37 cellular contexts compared by ENCODE assay signal in the genomic region with DNA sequence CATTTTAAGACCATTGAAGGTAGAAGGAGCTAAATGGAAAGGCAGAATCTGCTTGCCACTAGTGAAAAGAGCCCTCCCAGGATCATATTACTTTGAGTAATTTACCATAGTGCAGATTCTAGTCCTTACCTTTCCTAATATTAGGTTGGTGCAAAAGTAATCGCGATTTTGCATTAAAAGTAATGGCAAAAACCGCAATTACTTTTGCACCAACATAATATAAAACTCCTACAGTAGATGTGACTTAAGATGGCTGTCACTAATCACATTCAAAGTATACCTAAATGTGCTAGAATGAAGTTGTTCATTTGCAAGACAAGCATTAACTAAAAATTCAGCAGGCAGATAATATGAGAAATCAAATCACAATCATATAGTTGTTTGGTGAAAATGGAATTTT. TPM values are rescaled to one million over a fixed set of nuclear protein-coding genes. Genes with fewer than 3 reads are reported as not detected.
"Had no signal": no experiment of that assay in that cellular context is flagged by ENCODE, and none has a peak within 500 bp of the region (broad histone marks: within the 10 kb centered on the region; RNA-seq: fewer than 3 reads in every experiment).

No MANE protein-coding gene starts in this region.

- H3K36me3 ChIP-seq: adrenal gland, brain microvascular endothelial cell, breast epithelium had no signal

- ATAC-seq: activated CD8-positive, alpha-beta T cell treated with anti-CD3 and anti-CD28 coated beads for 36 hours; activated naive CD4-positive, alpha-beta T cell treated with anti-CD3 and anti-CD28 coated beads, Interleukin-2, amount 50 U/mL, for 72 hours; activated T-cell treated with anti-CD3 and anti-CD28 coated beads, Interleukin-2, amount 50 U/mL, for 4 hours; activated T-cell treated with anti-CD3 and anti-CD28 coated beads, Interleukin-2, amount 50 U/mL, for 72 hours; activated T-helper 17 cell treated with anti-CD3 and anti-CD28 coated beads, Interleukin-2, amount 50 U/mL, for 72 hours; body of pancreas had no signal

- H3K27me3 ChIP-seq: adrenal gland, body of pancreas, brain microvascular endothelial cell, breast epithelium had no signal

- DNase-seq: activated B cell treated with CpG ODN at 0.5 μM for 24 hours; activated CD4-positive, alpha-beta memory T cell treated with anti-CD3 and anti-CD28 coated beads for 36 hours; activated CD4-positive, alpha-beta T cell treated with anti-CD3 and anti-CD28 coated beads for 4 hours; activated CD4-positive, alpha-beta T cell treated with anti-CD3 and anti-CD28 coated beads, Interleukin-2, amount 10 ng/mL, durations not matched to agents 24 days and 14 days; activated CD4-positive, alpha-beta T cell treated with anti-CD3 and anti-CD28 coated beads, Interleukin-2, amount 50 U/mL, for 1 hour; activated CD4-positive, alpha-beta T cell treated with anti-CD3 and anti-CD28 coated beads, Interleukin-2, amount 50 U/mL, for 4 hours; activated CD4-positive, CD25-positive, alpha-beta regulatory T cell treated with anti-CD3 and anti-CD28 coated beads, Interleukin-2, amount 50 U/mL, for 72 hours; activated CD8-positive, alpha-beta memory T cell treated with anti-CD3 and anti-CD28 coated beads, Interleukin-2, amount 50 U/mL, for 4 hours; activated CD8-positive, alpha-beta T cell treated with anti-CD3 and anti-CD28 coated beads for 36 hours; activated effector memory CD4-positive, alpha-beta T cell treated with anti-CD3 and anti-CD28 coated beads, Interleukin-2, amount 50 U/mL, for 16 hours; activated gamma-delta T cell treated with Interleukin-2 at 50 U/mL for 16 hours; activated naive CD4-positive, alpha-beta T cell; activated naive CD4-positive, alpha-beta T cell treated with anti-CD3 and anti-CD28 coated beads for 36 hours; activated naive CD4-positive, alpha-beta T cell treated with anti-CD3 and anti-CD28 coated beads, Interleukin-2, amount 50 U/mL, for 16 hours; activated naive CD8-positive, alpha-beta T cell treated with anti-CD3 and anti-CD28 coated beads for 36 hours; activated T-cell treated with anti-CD3 and anti-CD28 coated beads for 4 hours; activated T-cell treated with anti-CD3 and anti-CD28 coated beads, Interleukin-2, amount 50 U/mL, for 1 hour; activated T-cell treated with anti-CD3 and anti-CD28 coated beads, Interleukin-2, amount 50 U/mL, for 4 hours; activated T-cell treated with anti-CD3 and anti-CD28 coated beads, Interleukin-2, amount 50 U/mL, for 72 hours; adrenal gland; amniotic stem cell; aorta; body of pancreas; central memory CD4-positive, alpha-beta T cell; T-helper 2 cell; T-helper 9 cell had no signal

- FAIRE-seq: astrocyte, TTC549 had no signal

- H3K4me3 ChIP-seq: adrenal gland, body of pancreas, breast epithelium had no signal

- H3K9me3 ChIP-seq: adrenal gland, body of pancreas, breast epithelium had no signal

- H3K27ac ChIP-seq: adrenal gland, body of pancreas, brain microvascular endothelial cell, breast epithelium, VCaP had no signal

- H3K4me1 ChIP-seq: adrenal gland, body of pancreas, breast epithelium had no signal

RNA-seq across cellular contexts. Expression of gene FSHB, which starts 54.0 kb away (rescaled TPM):
- total RNA-seq: activated B cell treated with CpG ODN at 0.5 μM for 24 hours; activated CD4-positive, alpha-beta memory T cell treated with anti-CD3 and anti-CD28 coated beads for 36 hours; activated CD4-positive, alpha-beta T cell treated with anti-CD3 and anti-CD28 coated beads, Interleukin-2, amount 10 ng/mL, durations not matched to agents 24 days and 14 days; activated CD8-positive, alpha-beta memory T cell treated with anti-CD3 and anti-CD28 coated beads for 36 hours; activated CD8-positive, alpha-beta T cell treated with anti-CD3 and anti-CD28 coated beads for 36 hours; activated naive CD4-positive, alpha-beta T cell treated with anti-CD3 and anti-CD28 coated beads for 36 hours; activated naive CD4-positive, alpha-beta T cell treated with anti-CD3 and anti-CD28 coated beads, Interleukin-2, amount 50 U/mL, for 72 hours; activated naive CD8-positive, alpha-beta T cell treated with anti-CD3 and anti-CD28 coated beads for 36 hours; activated T-cell treated with anti-CD3 and anti-CD28 coated beads, Interleukin-2, amount 50 U/mL, for 4 hours; activated T-cell treated with anti-CD3 and anti-CD28 coated beads, Interleukin-2, amount 50 U/mL, for 72 hours; activated T-helper 1 cell treated with anti-CD3 and anti-CD28 coated beads, Interleukin-12 subunit alpha, Interleukin-12 subunit beta, Interleukin-2, Interleukin-4 antibody, amounts not matched to agents 30 ng/mL and 10 ng/mL and 1 ng/mL, durations not matched to agents 14 hours and 24 hours and 36 hours; activated T-helper 17 cell treated with anti-CD3 and anti-CD28 coated beads, Interleukin-2, amount 50 U/mL, for 72 hours; adrenal gland; aorta; astrocyte; body of pancreas; breast epithelium; cardiac septum; cerebellum had no signal
- polyA plus RNA-seq: adrenal gland, aorta had no signal
